ENCODE assay signal across 8 cellular contexts in the genomic region with DNA sequence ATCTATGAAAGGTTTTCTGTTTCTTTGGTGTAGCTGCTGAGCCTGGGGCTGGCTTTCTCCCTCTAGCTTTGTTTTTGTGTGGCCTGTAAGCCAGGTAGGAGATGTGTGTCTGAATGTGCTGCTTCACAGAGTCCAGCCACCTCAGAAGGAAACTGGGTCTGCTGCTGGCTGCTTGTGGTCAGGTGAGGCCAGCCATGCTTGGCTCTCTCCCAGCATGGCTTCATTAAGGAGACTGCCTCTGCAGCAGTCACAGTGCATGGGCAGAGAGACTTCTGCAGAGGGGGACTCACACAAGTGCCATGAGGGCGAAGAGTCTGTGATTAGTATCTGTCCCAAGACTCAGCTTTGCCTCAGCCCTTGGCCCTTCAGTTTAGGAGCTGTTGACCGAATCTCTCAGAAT.
A peak's percentile ranks its signal among the peaks of the same experiment; 100 is the strongest.
DNase-seq lines count a peak whose midpoint lies in the region; ATAC-seq and TF ChIP-seq lines count a peak whose summit lies in the region.

No MANE protein-coding gene starts in this region.

- ATAC-seq in GM19372 (IDR thresholded peaks at IDR 0.05; ENCODE audit: low read depth, unreplicated experiment): peak; percentile 63
- ATAC-seq in HG03342 (IDR thresholded peaks at IDR 0.05; ENCODE audit: unreplicated experiment): peak; percentile 96

- H3K4me3 ChIP-seq in brain microvascular endothelial cell (ENCODE audit: low read depth, low read length) (no peak overlapping the region), parathyroid adenoma (ENCODE audit: low read depth, low read length) (no peak overlapping the region)

- no peak overlapping the region for H3K4me2 ChIP-seq in parathyroid adenoma (ENCODE audit: low read length)

- H3K27ac ChIP-seq in brain microvascular endothelial cell (peak overlapping the region; percentile 37), parathyroid adenoma (peak overlapping the region; percentile 73)

- no peak overlapping the region for H3K9ac ChIP-seq in parathyroid adenoma

- peaks cover 32% of the 10 kb centered on the region for H3K4me1 ChIP-seq in parathyroid adenoma

- no peaks in the 10 kb centered on the region for H3K36me3 ChIP-seq in brain microvascular endothelial cell (replicated peaks)
- H3K36me3 ChIP-seq in parathyroid adenoma (ENCODE audit: control insufficient read depth, insufficient read depth, low read length): no peaks in the 10 kb centered on the region

- in situ Hi-C loops in brain microvascular endothelial cell (cut with HindIII; ENCODE audit: low pct_ligation_motif_present, low sequenced_read_pairs): no loop called here

- no peaks in the 10 kb centered on the region for H3K9me3 ChIP-seq in parathyroid adenoma (ENCODE audit: control insufficient read depth, low read length)

- POLR2A ChIA-PET in HEK293T (lab: Yijun Ruan, JAX): no interaction called here

- CTCF ChIA-PET in HEK293T (lab: Yijun Ruan, JAX): no interaction called here

- peak; percentile 7 for DNase-seq in AG08395 (ENCODE audit: low spot score)
- peak; percentile 12 for DNase-seq in brain microvascular endothelial cell
- no peak for DNase-seq in HEK293T (ENCODE audit: extremely low spot score)
- DNase-seq in NCI-H2081 treated with DMSO at 0.1 percent for 48 hours (lab: John Stamatoyannopoulos, UW): no peak
- no peak for DNase-seq in activated CD8-positive, alpha-beta memory T cell treated with anti-CD3 and anti-CD28 coated beads for 24 hours

- TF ChIP-seq CTCF in brain microvascular endothelial cell (IDR thresholded peaks at IDR 0.05; ENCODE audit: low read depth, low read length, missing control alignments): no peak
- TF ChIP-seq CTCF in parathyroid adenoma (IDR thresholded peaks at IDR 0.05): no peak

- peaks cover 2% of the 10 kb centered on the region for H3K79me2 ChIP-seq in parathyroid adenoma

- H3K27me3 ChIP-seq in brain microvascular endothelial cell (replicated peaks) (no peaks in the 10 kb centered on the region), parathyroid adenoma (ENCODE audit: control insufficient read depth, insufficient read depth, low read length) (no peaks in the 10 kb centered on the region)

- H2AFZ ChIP-seq in parathyroid adenoma: peak overlapping the region; percentile 61

TF ChIP-seq in HEK293T, 16 proteins besides CTCF, POLR2A, EP300 and RAD21:
- TF ChIP-seq NFRKB (IDR thresholded peaks at IDR 0.05): no peak
- no peak for TF ChIP-seq CTBP1 (IDR thresholded peaks at IDR 0.05; ENCODE audit: borderline replicate concordance)
- TF ChIP-seq FOXA1 (IDR thresholded peaks at IDR 0.05): no peak
- no peak for TF ChIP-seq FOXM1 (IDR thresholded peaks at IDR 0.05; ENCODE audit: borderline replicate concordance)

Comparison
In these comparisons a context has a peak if more than half of its experiments do, and no peak if none do; other contexts are left out.
1. DNase-seq: peak in AG08395 (single experiment) and brain microvascular endothelial cell (single experiment); none in HEK293T (single experiment), NCI-H2081 treated with DMSO at 0.1 percent for 48 hours (single experiment) and activated CD8-positive, alpha-beta memory T cell treated with anti-CD3 and anti-CD28 coated beads for 24 hours (single experiment).